Comparison of ENCODE assay signal across 1 cellular context in genomic region chr2:142952018-142952417, GRCh38.
TF ChIP-seq lines count a peak whose summit lies in the region.

No MANE protein-coding gene starts in this region.

TF ChIP-seq in HepG2, 621 proteins besides CTCF, POLR2A, EP300 and RAD21 (continued from another document):
- TF ChIP-seq HMGXB3 (CRISPR knock-in tag; IDR thresholded peaks at IDR 0.05; ENCODE audit: borderline replicate concordance) (no peak), ZBTB2 (CRISPR knock-in tag; IDR thresholded peaks at IDR 0.05; ENCODE audit: low read depth) (no peak), TEAD3 (CRISPR knock-in tag; optimal IDR thresholded peaks at IDR 0.05; ENCODE audit: borderline replicate concordance) (no peak), ZNF326 (CRISPR knock-in tag; IDR thresholded peaks at IDR 0.05; ENCODE audit: borderline replicate concordance) (no peak), ZNF614 (CRISPR knock-in tag; IDR thresholded peaks at IDR 0.05; ENCODE audit: borderline replicate concordance) (no peak), SP5 (CRISPR knock-in tag; IDR thresholded peaks at IDR 0.05; ENCODE audit: borderline replicate concordance, low read depth) (no peak), FOXP1 (IDR thresholded peaks at IDR 0.05) (no peak), FOXP1 (CRISPR knock-in tag; IDR thresholded peaks at IDR 0.05) (no peak), SMYD3 (CRISPR knock-in tag; IDR thresholded peaks at IDR 0.05) (no peak), ZSCAN31 (CRISPR knock-in tag; IDR thresholded peaks at IDR 0.05; ENCODE audit: low read depth) (peak; percentile 20; the same call in 1 of the 2 replicates), PATZ1 (CRISPR knock-in tag; IDR thresholded peaks at IDR 0.05) (no peak), REL (CRISPR knock-in tag; conservative IDR thresholded peaks at IDR 0.05) (no peak), ZNF510 (CRISPR knock-in tag; IDR thresholded peaks at IDR 0.05; ENCODE audit: low read depth) (no peak), PHF8 (CRISPR knock-in tag; IDR thresholded peaks at IDR 0.05) (0 out of 2 replicates have a peak, but pooled peaks have one; percentile 8), ZNF781 (CRISPR knock-in tag; IDR thresholded peaks at IDR 0.05; ENCODE audit: borderline replicate concordance, not compliant biosample characterization) (no peak), ZNF772 (CRISPR knock-in tag; IDR thresholded peaks at IDR 0.05) (0 out of 2 replicates have a peak, but pooled peaks have one; percentile 7), TBX3 (IDR thresholded peaks at IDR 0.05; ENCODE audit: borderline replicate concordance) (no peak), RFXANK (CRISPR knock-in tag; IDR thresholded peaks at IDR 0.05) (no peak), ZBTB43 (CRISPR knock-in tag; conservative IDR thresholded peaks at IDR 0.05) (no peak), ZNF674 (CRISPR knock-in tag; IDR thresholded peaks at IDR 0.05; ENCODE audit: low read depth) (no peak), ZFP62 (CRISPR knock-in tag; IDR thresholded peaks at IDR 0.05) (no peak), HNF4G (IDR thresholded peaks at IDR 0.05; ENCODE audit: borderline replicate concordance, low read depth, low read length) (no peak), HNF4G (CRISPR knock-in tag; IDR thresholded peaks at IDR 0.05; ENCODE audit: borderline replicate concordance, low read depth) (no peak), TRAFD1 (CRISPR knock-in tag; IDR thresholded peaks at IDR 0.05; ENCODE audit: borderline replicate concordance) (no peak), FOXC1 (CRISPR knock-in tag; IDR thresholded peaks at IDR 0.05; ENCODE audit: borderline replicate concordance) (0 out of 2 replicates have a peak, but pooled peaks have one; percentile 58)
